8 cellular contexts compared by ENCODE assay signal in the genomic region with DNA sequence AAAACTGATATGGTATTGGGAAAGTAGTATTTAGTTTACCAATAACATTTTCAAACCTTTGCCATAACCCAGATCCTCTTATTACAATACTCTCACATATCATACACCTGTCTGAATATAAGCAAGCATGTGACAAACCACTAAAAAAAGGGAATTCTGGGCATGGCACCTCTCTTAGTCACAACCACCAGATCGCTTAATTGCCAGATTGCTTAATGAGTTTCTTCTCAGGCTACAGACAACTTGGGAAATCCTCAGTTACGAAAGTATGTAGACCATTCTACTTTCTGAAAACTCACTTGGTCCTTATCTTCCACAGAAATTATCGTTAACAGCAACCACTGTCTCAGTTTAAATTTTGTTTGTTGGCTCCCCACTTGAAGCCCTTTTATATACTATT. TPM values are rescaled to one million over a fixed set of nuclear protein-coding genes. Genes with fewer than 3 reads are reported as not detected.
DNase-seq lines count a peak whose midpoint lies in the region; ATAC-seq and TF ChIP-seq lines count a peak whose summit lies in the region.

No MANE protein-coding gene starts in this region.

- no peaks in the 10 kb centered on the region for H3K27me3 Mint-ChIP-seq in stimulated activated naive CD8-positive, alpha-beta T cell treated with anti-CD3 and anti-CD28 coated beads, Interleukin-15, Interleukin-2, amounts not matched to agents 100 ng/mL and 50 ng/mL, for 24 hours
- H3K27me3 Mint-ChIP-seq in activated naive CD8-positive, alpha-beta T cell treated with anti-CD3 and anti-CD28 coated beads for 36 hours = no peaks in the 10 kb centered on the region

- no peak for DNase-seq in stimulated activated naive CD8-positive, alpha-beta T cell treated with anti-CD3 and anti-CD28 coated beads, Interleukin-15, Interleukin-2, amounts not matched to agents 100 U/mL and 50 U/mL, for 24 hours
- no peak for DNase-seq in activated naive CD8-positive, alpha-beta T cell treated with anti-CD3 and anti-CD28 coated beads for 36 hours
- DNase-seq in kidney tubule cell (ENCODE audit: low spot score) = peak; percentile 20
- DNase-seq in DMS153 (lab: John Stamatoyannopoulos, UW) = no peak
- DNase-seq in GM13977 (ENCODE audit: low spot score) = no peak
- DNase-seq in KBM-7 = no peak
- DNase-seq in activated effector memory CD4-positive, alpha-beta T cell treated with Interleukin-2 at 50 U/mL for 16 hours = no peak

- H3K4me3 Mint-ChIP-seq in stimulated activated naive CD8-positive, alpha-beta T cell treated with anti-CD3 and anti-CD28 coated beads, Interleukin-15, Interleukin-2, amounts not matched to agents 100 ng/mL and 50 ng/mL, for 24 hours = peak overlapping the region; percentile 88
- H3K4me3 Mint-ChIP-seq in activated naive CD8-positive, alpha-beta T cell treated with anti-CD3 and anti-CD28 coated beads for 36 hours = peak overlapping the region; percentile 85

- no peak for TF ChIP-seq CTCF in GM13977 (IDR thresholded peaks at IDR 0.05; ENCODE audit: extremely low read depth, insufficient read depth, missing control alignments)

- H3K36me3 Mint-ChIP-seq in stimulated activated naive CD8-positive, alpha-beta T cell treated with anti-CD3 and anti-CD28 coated beads, Interleukin-15, Interleukin-2, amounts not matched to agents 100 ng/mL and 50 ng/mL, for 24 hours (ENCODE audit: low read depth) = peaks cover 61% of the 10 kb centered on the region
- peaks cover 45% of the 10 kb centered on the region for H3K36me3 Mint-ChIP-seq in activated naive CD8-positive, alpha-beta T cell treated with anti-CD3 and anti-CD28 coated beads for 36 hours

- H3K27ac Mint-ChIP-seq in stimulated activated naive CD8-positive, alpha-beta T cell treated with anti-CD3 and anti-CD28 coated beads, Interleukin-15, Interleukin-2, amounts not matched to agents 100 ng/mL and 50 ng/mL, for 24 hours = no peak overlapping the region
- H3K27ac Mint-ChIP-seq in activated naive CD8-positive, alpha-beta T cell treated with anti-CD3 and anti-CD28 coated beads for 36 hours = no peak overlapping the region

- ATAC-seq in stimulated activated naive CD8-positive, alpha-beta T cell treated with anti-CD3 and anti-CD28 coated beads, Interleukin-15, Interleukin-2, amounts not matched to agents 100 U/mL and 50 U/mL, for 24 hours = no peak

- no peaks in the 10 kb centered on the region for H3K9me3 Mint-ChIP-seq in stimulated activated naive CD8-positive, alpha-beta T cell treated with anti-CD3 and anti-CD28 coated beads, Interleukin-15, Interleukin-2, amounts not matched to agents 100 ng/mL and 50 ng/mL, for 24 hours
- no peaks in the 10 kb centered on the region for H3K9me3 Mint-ChIP-seq in activated naive CD8-positive, alpha-beta T cell treated with anti-CD3 and anti-CD28 coated beads for 36 hours

- H3K4me1 Mint-ChIP-seq in stimulated activated naive CD8-positive, alpha-beta T cell treated with anti-CD3 and anti-CD28 coated beads, Interleukin-15, Interleukin-2, amounts not matched to agents 100 ng/mL and 50 ng/mL, for 24 hours (ENCODE audit: low read depth) = peaks cover 69% of the 10 kb centered on the region
- peaks cover 38% of the 10 kb centered on the region for H3K4me1 Mint-ChIP-seq in activated naive CD8-positive, alpha-beta T cell treated with anti-CD3 and anti-CD28 coated beads for 36 hours

- in situ Hi-C loops in GM13977 (cut with MboI; ENCODE audit: low pct_unique_long_range_greater_than_20kb, low sequenced_read_pairs, unreplicated experiment) (no loop called here), KBM-7 (cut with MboI; ENCODE audit: low pct_unique_long_range_greater_than_20kb, low sequenced_read_pairs) (no loop called here)

RNA-seq across cellular contexts. Expression of a gene that starts 2.1 kb away (rescaled TPM):
- 10 to 100 TPM; 34.3 to 34.8 TPM for total RNA-seq in activated naive CD8-positive, alpha-beta T cell treated with anti-CD3 and anti-CD28 coated beads for 36 hours
